31 cellular contexts compared by ENCODE assay signal in the genomic region with DNA sequence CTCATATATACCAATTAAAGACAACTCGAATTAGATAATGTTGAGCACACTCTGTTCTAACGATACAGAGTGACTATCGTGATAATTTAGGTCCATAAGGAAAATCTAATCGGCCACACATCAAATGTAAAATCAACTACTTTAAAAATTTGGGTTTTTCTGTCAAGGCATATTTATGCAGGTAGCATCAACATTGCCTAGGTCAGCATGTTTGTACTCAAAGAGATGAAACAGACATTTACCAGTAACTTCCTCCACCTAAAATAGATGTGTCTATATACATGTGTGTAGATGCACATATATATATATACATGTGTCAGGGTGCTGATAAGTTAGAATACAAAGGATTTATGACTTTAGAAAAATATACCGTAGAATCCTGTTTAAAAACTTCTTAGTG.
"Had no signal": no experiment of that assay in that cellular context is flagged by ENCODE, and none has a peak within 500 bp of the region (broad histone marks: within the 10 kb centered on the region; RNA-seq: fewer than 3 reads in every experiment).

No MANE protein-coding gene starts in this region.

- DNase-seq: naive thymus-derived CD8-positive, alpha-beta T cell; occipital lobe; ovary; posterior cingulate gyrus; psoas muscle; right cardiac atrium; spleen; stimulated activated CD4-positive, alpha-beta T cell treated with anti-CD3 and anti-CD28 coated beads, Interleukin-12 subunit alpha, Interleukin-12 subunit beta, amount 100 ng/mL, for 4 hours; stimulated activated CD4-positive, alpha-beta T cell treated with anti-CD3 and anti-CD28 coated beads, Interleukin-1b, Interleukin-23, amount 100 ng/mL, for 48 hours; stimulated activated CD4-positive, alpha-beta T cell treated with anti-CD3 and anti-CD28 coated beads, Interleukin-4, amount 100 ng/mL, for 1 hour; stimulated activated CD4-positive, alpha-beta T cell treated with anti-CD3 and anti-CD28 coated beads, Interleukin-4, amount 100 ng/mL, for 4 hours; stimulated activated CD8-positive, alpha-beta memory T cell treated with anti-CD3 and anti-CD28 coated beads, Interleukin-4, amount 100 ng/mL, for 48 hours; stimulated activated naive CD4-positive, alpha-beta T cell; stimulated activated naive CD8-positive, alpha-beta T cell treated with anti-CD3 and anti-CD28 coated beads, Interleukin-15, amount 100 ng/mL, for 72 hours; stimulated activated naive CD8-positive, alpha-beta T cell treated with anti-CD3 and anti-CD28 coated beads, Interleukin-15, Interleukin-2, amounts not matched to agents 100 U/mL and 50 U/mL, for 24 hours; substantia nigra; testis; tibial artery; transverse colon; upper lobe of right lung; uterus had no signal

- H3K9me3 Mint-ChIP-seq: naive thymus-derived CD8-positive, alpha-beta T cell; nephron; neural progenitor cell; stimulated activated memory B cell treated with anti-CD40 and anti-IgM and Interleukin-4, amounts not matched to agents 10 μg/mL and 1 μg/mL and 100 μg/mL, for 72 hours; stimulated activated naive CD8-positive, alpha-beta T cell treated with anti-CD3 and anti-CD28 coated beads, Interleukin-15, amount 100 ng/mL, for 72 hours; type B pancreatic cell had no signal

- H3K4me2 ChIP-seq: neural progenitor cell, smooth muscle cell had no signal

- H3K27ac Mint-ChIP-seq: nephron; neural progenitor cell; progenitor cell of endocrine pancreas; stimulated activated memory B cell treated with anti-CD40 and anti-IgM and Interleukin-4, amounts not matched to agents 10 μg/mL and 1 μg/mL and 100 μg/mL, for 72 hours; type B pancreatic cell had no signal

- H3K4me1 ChIP-seq: neural progenitor cell, parathyroid adenoma, psoas muscle, spleen, suprapubic skin, testis, tibial artery, transverse colon, upper lobe of right lung, uterus had no signal

- H3K4me1 Mint-ChIP-seq: naive thymus-derived CD8-positive, alpha-beta T cell; nephron; neural progenitor cell; stimulated activated memory B cell treated with anti-CD40 and anti-IgM and Interleukin-4, amounts not matched to agents 10 μg/mL and 1 μg/mL and 100 μg/mL, for 72 hours; stimulated activated naive CD8-positive, alpha-beta T cell treated with anti-CD3 and anti-CD28 coated beads, Interleukin-15, amount 100 ng/mL, for 72 hours had no signal

- H3K27ac ChIP-seq: neural progenitor cell, ovary, parathyroid adenoma, psoas muscle, skin epidermis, spleen, suprapubic skin, testis, tibial artery, transverse colon, upper lobe of right lung, uterus had no signal

- H3K4me3 Mint-ChIP-seq: naive thymus-derived CD8-positive, alpha-beta T cell; nephron; neural progenitor cell; stimulated activated memory B cell treated with anti-CD40 and anti-IgM and Interleukin-4, amounts not matched to agents 10 μg/mL and 1 μg/mL and 100 μg/mL, for 72 hours; stimulated activated naive CD8-positive, alpha-beta T cell treated with anti-CD3 and anti-CD28 coated beads, Interleukin-15, amount 100 ng/mL, for 72 hours; type B pancreatic cell had no signal

- H2AFZ ChIP-seq: neural progenitor cell, parathyroid adenoma had no signal

- H3K27me3 Mint-ChIP-seq: naive thymus-derived CD8-positive, alpha-beta T cell; progenitor cell of endocrine pancreas; stimulated activated memory B cell treated with anti-CD40 and anti-IgM and Interleukin-4, amounts not matched to agents 10 μg/mL and 1 μg/mL and 100 μg/mL, for 72 hours; stimulated activated naive CD8-positive, alpha-beta T cell treated with anti-CD3 and anti-CD28 coated beads, Interleukin-15, amount 100 ng/mL, for 72 hours had no signal

- H3K9ac ChIP-seq: neural progenitor cell, parathyroid adenoma had no signal

- H3K27me3 ChIP-seq: neural progenitor cell, ovary, spleen, suprapubic skin, testis, tibial artery, transverse colon, upper lobe of right lung, uterus had no signal

- H3K36me3 ChIP-seq: ovary, uterus had no signal

- H3K4me3 ChIP-seq: neural progenitor cell, ovary, psoas muscle, skin epidermis, smooth muscle cell, spleen, suprapubic skin, testis, tibial artery, transverse colon, upper lobe of right lung, uterus had no signal

- H3K79me2 ChIP-seq: parathyroid adenoma had no signal

- ATAC-seq: naive thymus-derived CD8-positive, alpha-beta T cell; right cardiac atrium; sciatic nerve; stimulated activated memory B cell treated with anti-CD40 and anti-IgM and Interleukin-4, amounts not matched to agents 10 μg/mL and 1 μg/mL and 100 μg/mL, for 72 hours; stimulated activated naive CD8-positive, alpha-beta T cell treated with anti-CD3 and anti-CD28 coated beads, Interleukin-15, amount 100 ng/mL, for 72 hours; stimulated activated naive CD8-positive, alpha-beta T cell treated with anti-CD3 and anti-CD28 coated beads, Interleukin-15, Interleukin-2, amounts not matched to agents 100 U/mL and 50 U/mL, for 24 hours; upper lobe of right lung had no signal

- H3K9me3 ChIP-seq: ovary, psoas muscle, spleen, suprapubic skin, testis, tibial artery, transverse colon, upper lobe of right lung, uterus had no signal
